In genomic region chr5:69265931-69266330, GRCh38 we compare ENCODE assay signal across 11 cellular contexts. TPM values are rescaled to one million over a fixed set of nuclear protein-coding genes. Genes with fewer than 3 reads are reported as not detected.
DNase-seq lines count a peak whose midpoint lies in the region; ATAC-seq and TF ChIP-seq lines count a peak whose summit lies in the region.
"Had no signal": no experiment of that assay in that cellular context is flagged by ENCODE, and none has a peak within 500 bp of the region (broad histone marks: within the 10 kb centered on the region; RNA-seq: fewer than 3 reads in every experiment).

No MANE protein-coding gene starts in this region.

- intact Hi-C loops in IMR-90 (cut with micrococcal nuclease) = no loop called here
- intact Hi-C loops in mammary epithelial cell (cut with micrococcal nuclease) = no loop called here
- intact Hi-C loops in prostate gland (cut with DNase I) = no loop called here

- H2BK20ac ChIP-seq in IMR-90 (ENCODE audit: low read depth, low read length) = no peak overlapping the region

- no peak overlapping the region for H2AFZ ChIP-seq in IMR-90 (replicated peaks; ENCODE audit: low read length, poor library complexity)
- H2AFZ ChIP-seq in mammary epithelial cell (ENCODE audit: low read depth, low read length) = no peak overlapping the region
- H2AFZ ChIP-seq in neuronal stem cell (ENCODE audit: low read length) = no peak overlapping the region

- WGBS in IMR-90 (ENCODE audit: extremely low coverage in 2 of 2, insufficient read length in 1 of 2), 2 experiments = no CpG with 5 or more reads among the region's 11 CpGs
- 97% methylated on average over 11 of the region's 11 CpGs for WGBS in mammary epithelial cell (ENCODE audit: low coverage, missing lambda C conversion rate)
- WGBS in neuronal stem cell (ENCODE audit: extremely low coverage in 2 of 2, insufficient read length in 2 of 2, insufficient replicate concordance in 1 of 2), 2 donors = no CpG with 5 or more reads among the region's 11 CpGs
- 74% methylated on average over 11 of the region's 11 CpGs for WGBS in prostate gland

- dilution Hi-C loops in IMR-90 (cut with HindIII; ENCODE audit: low sequenced_read_pairs, unreplicated experiment) (no loop called here), mammary epithelial cell (cut with HindIII; ENCODE audit: low sequenced_read_pairs) (no loop called here)

- H3K9me3 ChIP-seq in IMR-90 (ENCODE audit: control insufficient read depth, insufficient read depth, low read length) (no peaks in the 10 kb centered on the region), mammary epithelial cell (replicated peaks; ENCODE audit: insufficient read depth, low read length) (no peaks in the 10 kb centered on the region), neuronal stem cell (replicated peaks in 1 of 2; ENCODE audit: control insufficient read depth in 2 of 2, insufficient read depth in 1 of 2, low read depth in 1 of 2, low read length in 2 of 2) (no peaks in the 10 kb centered on the region), prostate gland (no peaks in the 10 kb centered on the region)

- TF ChIP-seq RAD21 in IMR-90 (IDR thresholded peaks at IDR 0.05; ENCODE audit: low read length) = no peak

- H2AK5ac ChIP-seq in IMR-90 (ENCODE audit: low read depth, low read length) (no peak overlapping the region), neuronal stem cell (ENCODE audit: low read depth, low read length) (no peak overlapping the region)

- H3K18ac ChIP-seq in IMR-90 (ENCODE audit: low read depth, low read length) = no peak overlapping the region
- no peak overlapping the region for H3K18ac ChIP-seq in neuronal stem cell (ENCODE audit: low read length)

- H2BK15ac ChIP-seq in IMR-90 (ENCODE audit: low read depth, low read length) (no peak overlapping the region), neuronal stem cell (ENCODE audit: low read length) (no peak overlapping the region)

- H3K79me1 ChIP-seq in IMR-90 (ENCODE audit: low read depth in 1 of 2, low read length in 2 of 2) = peaks cover 9 to 17% of the 10 kb centered on the region in 2 experiments
- no peaks in the 10 kb centered on the region for H3K79me1 ChIP-seq in neuronal stem cell (ENCODE audit: low read depth, low read length)

- H3K23ac ChIP-seq in IMR-90 (ENCODE audit: low read depth, low read length) (no peak overlapping the region), neuronal stem cell (ENCODE audit: low read depth, low read length, poor library complexity) (no peak overlapping the region)

- no peak overlapping the region for H2BK12ac ChIP-seq in neuronal stem cell (ENCODE audit: low read length)

- no peak overlapping the region for H3K4me3 ChIP-seq in IMR-90 (ENCODE audit: insufficient read depth, low read depth, low read length)
- H3K4me3 ChIP-seq in mammary epithelial cell (replicated peaks in 1 of 3; ENCODE audit: insufficient read depth in 1 of 3, low read depth in 2 of 3, low read length in 3 of 3) = no peak overlapping the region
- no peak overlapping the region for H3K4me3 ChIP-seq in neuronal stem cell (ENCODE audit: low read length in 2 of 2)
- no peak overlapping the region for H3K4me3 ChIP-seq in prostate gland
- H3K4me3 ChIP-seq: BLaER1 treated with 17β-estradiol and CSF1 and Interleukin-3, amounts not matched to agents 10 nM and 100 nM had no signal

- H3K27ac ChIP-seq in IMR-90 (ENCODE audit: insufficient read depth, low read length) (no peak overlapping the region), mammary epithelial cell (ENCODE audit: insufficient read depth, low read depth, low read length) (no peak overlapping the region), neuronal stem cell (replicated peaks; ENCODE audit: low read length) (no peak overlapping the region), prostate gland (no peak overlapping the region)
- H3K27ac ChIP-seq: BLaER1 treated with 17β-estradiol and CSF1 and Interleukin-3, amounts not matched to agents 10 nM and 100 nM had no signal

- DNase-seq in NCI-H82 (lab: John Stamatoyannopoulos, UW) (peak; percentile 36), NCI-H82 treated with DMSO at 0.1 percent for 48 hours (lab: John Stamatoyannopoulos, UW; ENCODE audit: unreplicated experiment) (no peak), IMR-90 (no peak), mammary epithelial cell (no peak), neuronal stem cell (ENCODE audit: low spot score) (peak; percentile 51), prostate gland (ENCODE audit: low spot score) (no peak)
- DNase-seq: effector CD4-positive, alpha-beta T cell; NCI-H524 had no signal

- H3K14ac ChIP-seq in IMR-90 (replicated peaks; ENCODE audit: low read depth, low read length) = no peak overlapping the region
- no peak overlapping the region for H3K14ac ChIP-seq in neuronal stem cell (ENCODE audit: low read length)

- no peak overlapping the region for H3K56ac ChIP-seq in IMR-90 (ENCODE audit: extremely low read depth, insufficient read depth, low read length)

- ATAC-seq in IMR-90 (ENCODE audit: low read depth) = no peak
- ATAC-seq in HG03159 (IDR thresholded peaks at IDR 0.05; ENCODE audit: unreplicated experiment) = no peak
- ATAC-seq in HG03439 (IDR thresholded peaks at IDR 0.05; ENCODE audit: unreplicated experiment) = no peak

- no peaks in the 10 kb centered on the region for H3K79me2 ChIP-seq in mammary epithelial cell (ENCODE audit: insufficient read depth, low read length)

- peaks cover under 1% of the 10 kb centered on the region; the same call in 1 of the 2 replicates for H4K20me1 ChIP-seq in IMR-90 (ENCODE audit: insufficient read depth, low read length)
- no peaks in the 10 kb centered on the region for H4K20me1 ChIP-seq in mammary epithelial cell (ENCODE audit: insufficient read depth, low read length)
- H4K20me1 ChIP-seq: BLaER1 treated with 17β-estradiol and CSF1 and Interleukin-3, amounts not matched to agents 10 nM and 100 nM had no signal

- no peak overlapping the region for H3K9ac ChIP-seq in IMR-90 (ENCODE audit: low read depth, low read length)
- no peak overlapping the region for H3K9ac ChIP-seq in mammary epithelial cell (ENCODE audit: insufficient read depth, low read length)
- no peak overlapping the region for H3K9ac ChIP-seq in neuronal stem cell (ENCODE audit: low read depth, low read length, poor library complexity)
- H3K9ac ChIP-seq: BLaER1 treated with 17β-estradiol and CSF1 and Interleukin-3, amounts not matched to agents 10 nM and 100 nM had no signal

- H3K4ac ChIP-seq in IMR-90 (ENCODE audit: low read depth, low read length) (no peak overlapping the region), neuronal stem cell (ENCODE audit: low read length) (no peak overlapping the region)

- no peak overlapping the region for H2BK5ac ChIP-seq in IMR-90 (ENCODE audit: low read depth, low read length, poor library complexity, severe bottlenecking)
- H2BK5ac ChIP-seq in neuronal stem cell (ENCODE audit: low read length) = no peak overlapping the region

- no TSS peak for BruUV-seq in IMR-90 (replicated peaks; lab: Mats Ljungman, UMichigan)
- BruUV-seq in mammary epithelial cell (replicated peaks; lab: Mats Ljungman, UMichigan) = no TSS peak

- in situ Hi-C loops in IMR-90 (cut with MboI; ENCODE audit: low sequenced_read_pairs) (no loop called here), mammary epithelial cell (cut with MboI; ENCODE audit: low sequenced_read_pairs in 2 of 2) (no loop called here)

- H3K4me2 ChIP-seq in IMR-90 (ENCODE audit: low read depth, low read length) = no peak overlapping the region
- no peak overlapping the region for H3K4me2 ChIP-seq in mammary epithelial cell (ENCODE audit: insufficient read depth, low read depth, low read length)
- H3K4me2 ChIP-seq in neuronal stem cell (ENCODE audit: insufficient read depth, low read length, poor library complexity, severe bottlenecking) = no peak overlapping the region
- H3K4me2 ChIP-seq: BLaER1 treated with 17β-estradiol and CSF1 and Interleukin-3, amounts not matched to agents 10 nM and 100 nM had no signal

- no peaks in the 10 kb centered on the region; the same call in 1 of the 2 replicates for H3K9me1 ChIP-seq in IMR-90 (ENCODE audit: insufficient read depth, low read length)

- no peak overlapping the region for H4K91ac ChIP-seq in IMR-90 (ENCODE audit: insufficient read depth, low read depth, low read length)
- H4K91ac ChIP-seq in neuronal stem cell (ENCODE audit: low read depth, low read length, poor library complexity) = no peak overlapping the region

- H3K36me3 ChIP-seq in IMR-90 (ENCODE audit: control insufficient read depth, insufficient read depth, low read length) (peaks cover 36% of the 10 kb centered on the region), mammary epithelial cell (ENCODE audit: insufficient read depth, low read length) (peaks cover 40% of the 10 kb centered on the region), neuronal stem cell (replicated peaks in 1 of 2; ENCODE audit: control insufficient read depth in 2 of 2, insufficient read depth in 2 of 2, low read length in 2 of 2) (peaks cover 7 to 81% of the 10 kb centered on the region in 2 donors), prostate gland (no peaks in the 10 kb centered on the region)

- POLR2A ChIA-PET in IMR-90 (lab: Charles Lee; ENCODE audit: unreplicated experiment) = no interaction called here

- H3K4me1 ChIP-seq in IMR-90 (ENCODE audit: control insufficient read depth, insufficient read depth, low read length) (peaks cover 3% of the 10 kb centered on the region; the same call in 1 of the 2 replicates), mammary epithelial cell (ENCODE audit: insufficient read depth, low read length) (no peaks in the 10 kb centered on the region), neuronal stem cell (ENCODE audit: control insufficient read depth in 2 of 2, insufficient read depth in 1 of 2, low read depth in 1 of 2, low read length in 2 of 2) (no peaks in the 10 kb centered on the region), prostate gland (replicated peaks) (no peaks in the 10 kb centered on the region)

- no peak overlapping the region for H2AK9ac ChIP-seq in IMR-90 (replicated peaks; ENCODE audit: low read depth, low read length, poor library complexity)

- H2BK120ac ChIP-seq in IMR-90 (ENCODE audit: low read depth, low read length) (no peak overlapping the region), neuronal stem cell (ENCODE audit: low read depth, low read length) (no peak overlapping the region)

- H4K8ac ChIP-seq in IMR-90 (ENCODE audit: low read depth in 2 of 2, low read length in 2 of 2) (no peak overlapping the region), neuronal stem cell (ENCODE audit: low read depth, low read length) (no peak overlapping the region)

- H4K5ac ChIP-seq in IMR-90 (ENCODE audit: low read depth, low read length) = no peak overlapping the region

- peak; percentile 12; the same call in 1 of the 2 replicates for TF ChIP-seq CTCF in IMR-90 (conservative IDR thresholded peaks at IDR 0.05; ENCODE audit: low read depth, low read length)
- peak; percentile 10 to 33 for TF ChIP-seq CTCF in mammary epithelial cell (conservative IDR thresholded peaks at IDR 0.05 in 1 of 2, IDR thresholded peaks at IDR 0.05 in 1 of 2; ENCODE audit: extremely low read depth in 1 of 2, insufficient read depth in 1 of 2, low read depth in 1 of 2, low read length in 2 of 2)
- no peak for TF ChIP-seq CTCF in prostate gland (IDR thresholded peaks at IDR 0.05)

- CTCF ChIA-PET in IMR-90 (lab: Yijun Ruan, JAX) (no interaction called here), mammary epithelial cell (lab: Charles Lee; ENCODE audit: low non-redundant PET) (no interaction called here)

- TF ChIP-seq POLR2A in IMR-90 (IDR thresholded peaks at IDR 0.05; ENCODE audit: low read depth, low read length) (no peak), prostate gland (IDR thresholded peaks at IDR 0.05) (no peak)

- H3K27me3 ChIP-seq in IMR-90 (ENCODE audit: control insufficient read depth, insufficient read depth, low read length) (no peaks in the 10 kb centered on the region), mammary epithelial cell (ENCODE audit: insufficient read depth, low read length) (no peaks in the 10 kb centered on the region), neuronal stem cell (ENCODE audit: control insufficient read depth in 3 of 3, insufficient read depth in 3 of 3, low read depth in 1 of 3, low read length in 3 of 3) (no peaks in the 10 kb centered on the region), prostate gland (replicated peaks; ENCODE audit: insufficient read depth) (no peaks in the 10 kb centered on the region)
- H3K27me3 ChIP-seq: BLaER1 treated with 17β-estradiol and CSF1 and Interleukin-3, amounts not matched to agents 10 nM and 100 nM had no signal

RNA-seq across cellular contexts. Expression of gene CDK7, which starts 31.2 kb away (rescaled TPM):
- total RNA-seq in IMR-90 (2012; rRNA removed) (65.6 and 114 TPM in 2 replicates), mammary epithelial cell (10 to 100 TPM; 41.2 to 52.4 TPM), prostate gland (10 to 100 TPM; 25.5 to 99.1 TPM)
- polyA plus RNA-seq in IMR-90 (2012; rRNA removed) (46.3 and 59.8 TPM in 2 replicates), mammary epithelial cell (36.9 TPM)
- 9.4 and 9.6 TPM in 2 replicates for polyA plus RNA-seq in IMR-90 (2012; cell fraction: cytosol; rRNA removed)
- 5.2 and 38.2 TPM in 2 replicates for polyA plus RNA-seq in IMR-90 (2012; cell fraction: nucleus; rRNA removed; ENCODE audit: low replicate concordance)
- 101 TPM for polyA minus RNA-seq in mammary epithelial cell
- 45.7 TPM for polyA plus RNA-seq in neuronal stem cell (2013, experiment 1 of 2)
- 50.5 TPM for polyA plus RNA-seq in neuronal stem cell (2013, experiment 2 of 2)

Comparison
In these comparisons a context has a peak if more than half of its experiments do, and no peak if none do; other contexts are left out.
1. DNase-seq: peak in NCI-H82 (single experiment) and neuronal stem cell (single experiment); none in NCI-H82 treated with DMSO at 0.1 percent for 48 hours (single experiment), IMR-90 (single experiment), mammary epithelial cell (single experiment) and prostate gland (single experiment).
2. CTCF ChIP-seq: peak in IMR-90 (single experiment) and mammary epithelial cell (2 of 2); none in prostate gland (0 of 4).